In genomic region chr16:86761117-86761971, GRCh38 we compare ENCODE assay signal across 8 cellular contexts.
A peak's percentile ranks its signal among the peaks of the same experiment; 100 is the strongest.
DNase-seq lines count a peak whose midpoint lies in the region; ATAC-seq, FAIRE-seq and TF ChIP-seq lines count a peak whose summit lies in the region.

No MANE protein-coding gene starts in this region.

- no peak for ATAC-seq in GM18907 (IDR thresholded peaks at IDR 0.05; ENCODE audit: unreplicated experiment)

- intact Hi-C loops in spleen (cut with DNase I; ENCODE audit: low total_unique reads), result no loop called here

- H3K36me3 ChIP-seq in adipocyte (ENCODE audit: control insufficient read depth, insufficient read depth, low read length, severe bottlenecking), result no peaks in the 10 kb centered on the region
- no peaks in the 10 kb centered on the region for H3K36me3 ChIP-seq in spleen

- H3K27me3 ChIP-seq in adipocyte (replicated peaks; ENCODE audit: control insufficient read depth, insufficient read depth, low read length) (peaks cover 49% of the 10 kb centered on the region), spleen (replicated peaks in 1 of 7) (peaks cover 0 to 92% (median 11%) of the 10 kb centered on the region in 7 donors)

- no peaks in the 10 kb centered on the region for H3K9me3 ChIP-seq in adipocyte (ENCODE audit: control insufficient read depth, low read length)
- H3K9me3 ChIP-seq in spleen, result no peaks in the 10 kb centered on the region

- FAIRE-seq in RCC 7860 (lab: Jason Lieb, UNC), result no peak

- H3K27ac ChIP-seq in spleen, result no peak overlapping the region

- TF ChIP-seq CTCF in spleen (IDR thresholded peaks at IDR 0.05 in 8 of 11, conservative IDR thresholded peaks at IDR 0.05 in 3 of 11), result peak in 10 of 11 experiments; percentile 54 to 82 (median 70)

- 23 to 43% (median 36%) methylated on average over 28 of the region's 28 CpGs for WGBS in spleen, 5 donors

- DNase-seq in DMS53 (lab: John Stamatoyannopoulos, UW), result peak; percentile 21
- no peak for DNase-seq in DMS53 treated with DMSO at 0.1 percent for 48 hours (lab: John Stamatoyannopoulos, UW; ENCODE audit: unreplicated experiment)
- peak; percentile 8 for DNase-seq in RCC 7860 (ENCODE audit: low spot score)
- peak; percentile 88 for DNase-seq in adipocyte (ENCODE audit: low read depth)
- peak; percentile 69 for DNase-seq in hepatic stellate cell (ENCODE audit: low spot score)
- DNase-seq in spleen, result peak; percentile 75
- DNase-seq in NCI-H1694 treated with DMSO at 0.1 percent for 48 hours (lab: John Stamatoyannopoulos, UW), result no peak

- H3K4me3 ChIP-seq in adipocyte (ENCODE audit: low read length) (peak overlapping the region; percentile 56), spleen (no peak overlapping the region)

- H3K4me1 ChIP-seq in adipocyte (ENCODE audit: control insufficient read depth, insufficient read depth, low read length), result peaks cover 13% of the 10 kb centered on the region
- peaks cover 0 to 15% (median 2%) of the 10 kb centered on the region in 6 donors for H3K4me1 ChIP-seq in spleen

- no peak overlapping the region for H3K9ac ChIP-seq in adipocyte (ENCODE audit: low read length)

- no peak for TF ChIP-seq POLR2A in spleen (IDR thresholded peaks at IDR 0.05)

Comparison
In these comparisons a context has a peak if more than half of its experiments do, and no peak if none do; other contexts are left out.
1. DNase-seq: peak in DMS53 (single experiment), RCC 7860 (single experiment), adipocyte (single experiment), hepatic stellate cell (single experiment) and spleen (single experiment); none in DMS53 treated with DMSO at 0.1 percent for 48 hours (single experiment) and NCI-H1694 treated with DMSO at 0.1 percent for 48 hours (single experiment).